ENCODE assay signal across 1 cellular context in genomic region chr1:161192476-161193465, GRCh38.
TF ChIP-seq lines count a peak whose summit lies in the region.

No MANE protein-coding gene starts in this region.

TF ChIP-seq in GM12878, 131 proteins besides CTCF, POLR2A, EP300 and RAD21:
- TF ChIP-seq POLR2AphosphoS2 (IDR thresholded peaks at IDR 0.05; ENCODE audit: low read depth, low read length) (no peak), KLF5 (IDR thresholded peaks at IDR 0.05; ENCODE audit: partially characterized antibody) (no peak), NBN (IDR thresholded peaks at IDR 0.05) (0 out of 2 replicates have a peak, but pooled peaks have one; percentile 26), CHD4 (IDR thresholded peaks at IDR 0.05) (no peak), NR2C1 (IDR thresholded peaks at IDR 0.05) (no peak), CHD2 (IDR thresholded peaks at IDR 0.05; ENCODE audit: borderline replicate concordance, low read depth, low read length) (no peak), SPI1 (IDR thresholded peaks at IDR 0.05; ENCODE audit: borderline replicate concordance, insufficient read depth, low read depth, low read length) (peak; percentile 49; the same call in 1 of the 2 replicates), MYB (IDR thresholded peaks at IDR 0.05; ENCODE audit: borderline replicate concordance, low read depth, low read length) (no peak), WRNIP1 (IDR thresholded peaks at IDR 0.05; ENCODE audit: borderline replicate concordance, low read depth, low read length) (no peak), ZNF217 (IDR thresholded peaks at IDR 0.05) (no peak), MYC (IDR thresholded peaks at IDR 0.05; ENCODE audit: insufficient read depth, insufficient read length, insufficient replicate concordance, low read length, severe bottlenecking) (no peak), HDAC6 (IDR thresholded peaks at IDR 0.05; ENCODE audit: unreplicated experiment) (no peak), ZBTB40 (IDR thresholded peaks at IDR 0.05; ENCODE audit: borderline replicate concordance) (no peak), NRF1 (conservative IDR thresholded peaks at IDR 0.05; ENCODE audit: low read depth, low read length) (no peak), PAX8 (IDR thresholded peaks at IDR 0.05) (no peak), BMI1 (IDR thresholded peaks at IDR 0.05; ENCODE audit: borderline replicate concordance) (no peak), IRF3 (IDR thresholded peaks at IDR 0.05) (no peak), SMC3 (IDR thresholded peaks at IDR 0.05; ENCODE audit: borderline replicate concordance, low read length) (peak; percentile 82), PRDM15 (CRISPR knock-in tag; IDR thresholded peaks at IDR 0.05) (no peak), E2F4 (IDR thresholded peaks at IDR 0.05; ENCODE audit: low read depth, low read length) (no peak), BHLHE40 (IDR thresholded peaks at IDR 0.05; ENCODE audit: borderline replicate concordance in 1 of 2, low read depth in 2 of 2, low read length in 1 of 2) (0 out of 4 replicates have a peak, but pooled peaks of 1 of the 2 experiments have one; percentile 25), IRF4 (IDR thresholded peaks at IDR 0.05; ENCODE audit: low read depth, low read length) (0 out of 2 replicates have a peak, but pooled peaks have one; percentile 31), HSF1 (IDR thresholded peaks at IDR 0.05; ENCODE audit: low read depth, low read length) (no peak), ATF3 (IDR thresholded peaks at IDR 0.05; ENCODE audit: borderline replicate concordance, extremely low read depth, low read depth, low read length) (no peak), MEF2B (IDR thresholded peaks at IDR 0.05; ENCODE audit: partially characterized antibody, poor library complexity, severe bottlenecking) (no peak), HDAC2 (IDR thresholded peaks at IDR 0.05) (no peak), YY1 (IDR thresholded peaks at IDR 0.05; ENCODE audit: low read depth, low read length) (peak; percentile 59; the same call in 1 of the 2 replicates), STAT1 (conservative IDR thresholded peaks at IDR 0.05) (no peak), RFX5 (IDR thresholded peaks at IDR 0.05; ENCODE audit: low read depth, low read length) (no peak), SIX5 (IDR thresholded peaks at IDR 0.05; ENCODE audit: low read depth, low read length, severe bottlenecking) (no peak), EED (IDR thresholded peaks at IDR 0.05; ENCODE audit: low read depth) (no peak), IKZF2 (IDR thresholded peaks at IDR 0.05) (no peak), ZNF592 (IDR thresholded peaks at IDR 0.05) (no peak), LARP7 (IDR thresholded peaks at IDR 0.05) (no peak), RUNX3 (IDR thresholded peaks at IDR 0.05; ENCODE audit: low read length) (no peak), EZH2 (IDR thresholded peaks at IDR 0.05; ENCODE audit: borderline replicate concordance, control insufficient read depth, low read depth, low read length) (no peak), SUZ12 (IDR thresholded peaks at IDR 0.05; ENCODE audit: unreplicated experiment) (no peak)
